Comparison of ENCODE assay signal across 8 cellular contexts in the genomic region with DNA sequence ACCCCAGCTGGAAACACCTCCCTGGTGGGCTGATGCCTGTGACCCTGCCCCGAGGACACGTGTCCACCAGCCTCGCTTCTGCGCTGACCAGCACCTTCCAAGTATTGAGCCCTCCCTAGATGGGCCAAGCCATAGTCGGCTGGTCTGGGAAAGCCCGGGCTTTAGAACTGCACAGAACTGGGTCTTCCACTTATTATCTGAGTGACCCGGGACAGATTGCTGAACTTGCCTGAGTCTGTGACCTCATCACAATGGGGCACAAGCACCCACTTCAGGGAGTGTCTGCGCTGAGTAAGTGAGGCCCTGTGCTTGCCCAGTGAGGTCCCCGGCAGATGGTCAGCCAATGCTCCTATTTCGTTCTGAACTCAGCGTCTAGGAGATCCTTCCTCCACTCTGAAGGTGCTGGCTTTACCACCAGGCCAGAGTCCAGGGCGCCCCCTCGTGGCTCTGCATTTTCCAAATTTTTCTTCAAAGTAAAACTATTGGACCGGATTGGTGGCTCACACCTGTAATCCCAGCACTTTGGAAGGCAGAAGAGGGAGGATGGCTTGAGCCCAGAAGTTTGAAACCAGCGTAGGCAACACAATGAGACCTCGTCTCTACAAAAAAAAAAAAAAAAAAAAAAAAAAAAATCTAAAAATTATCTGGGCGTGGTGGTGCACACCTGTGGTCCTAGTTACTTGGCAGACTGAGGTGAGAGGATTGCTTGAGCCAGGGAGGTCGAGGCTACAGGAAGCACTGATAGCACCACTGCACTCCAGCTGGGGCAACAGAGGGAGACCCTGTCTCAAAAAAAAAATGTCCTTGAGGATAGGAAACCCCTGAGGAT.
A peak's percentile ranks its signal among the peaks of the same experiment; 100 is the strongest.
DNase-seq lines count a peak whose midpoint lies in the region; ATAC-seq and TF ChIP-seq lines count a peak whose summit lies in the region.

No MANE protein-coding gene starts in this region.

- peak; percentile 21 to 60 (median 48) for TF ChIP-seq CTCF in heart left ventricle (IDR thresholded peaks at IDR 0.05)

- peaks cover 0 to 26% (median 3%) of the 10 kb centered on the region in 9 donors for H3K27me3 ChIP-seq in heart left ventricle

- no peak for TF ChIP-seq POLR2A in heart left ventricle (IDR thresholded peaks at IDR 0.05)

- DNase-seq in DMS114 treated with DMSO at 0.1 percent for 48 hours (lab: John Stamatoyannopoulos, UW; ENCODE audit: unreplicated experiment) (peak; percentile 56), HuH-7 (ENCODE audit: low spot score) (peak; percentile 45), OCI-M1 (lab: John Stamatoyannopoulos, UW) (peak; percentile 92), heart left ventricle (peak in 4 of 5 donors; percentile 27 to 41 (median 34)), retina (peak; percentile 62)
- DNase-seq in activated gamma-delta T cell treated with anti-CD3 and anti-CD28 coated beads, Interleukin-2, amount 50 U/mL, for 16 hours (ENCODE audit: low read depth): peak; percentile 14

- no peak overlapping the region for H3K4me3 ChIP-seq in heart left ventricle

- H3K9me3 ChIP-seq in heart left ventricle: no peaks in the 10 kb centered on the region

- ATAC-seq in heart left ventricle (peak in 3 of 4 donors; percentile 26 to 61 (median 31)), GM21367 (IDR thresholded peaks at IDR 0.05; ENCODE audit: unreplicated experiment) (no peak), HG02571 (IDR thresholded peaks at IDR 0.05; ENCODE audit: unreplicated experiment) (no peak)

- intact Hi-C loops in heart left ventricle (cut with DNase I): loop anchor here (2.0 to 10.0 kb wide), 8 partner anchors 118 to 403 kb away; partner anchors contain the start of gene ETV3L (in 2 of the 10)

- H3K36me3 ChIP-seq in heart left ventricle: no peaks in the 10 kb centered on the region

- WGBS in heart left ventricle, 4 donors: 29 to 40% (median 36%) methylated on average over 13 to 18 of the region's 18 CpGs

- H3K4me1 ChIP-seq in heart left ventricle: no peaks in the 10 kb centered on the region

- no peak overlapping the region for H3K27ac ChIP-seq in heart left ventricle

Comparison
In these comparisons a context has a peak if more than half of its experiments do, and no peak if none do; other contexts are left out.
1. DNase-seq: peak in every context shown above with its lines; median percentile 92 in OCI-M1; 62 in retina; 56 in DMS114 treated with DMSO at 0.1 percent for 48 hours; 45 in HuH-7; 34 in heart left ventricle; 14 in activated gamma-delta T cell treated with anti-CD3 and anti-CD28 coated beads, Interleukin-2, amount 50 U/mL, for 16 hours.
2. ATAC-seq: peak in heart left ventricle (3 of 4); none in GM21367 (single experiment) and HG02571 (single experiment).